ENCODE assay signal across 20 cellular contexts in the genomic region with DNA sequence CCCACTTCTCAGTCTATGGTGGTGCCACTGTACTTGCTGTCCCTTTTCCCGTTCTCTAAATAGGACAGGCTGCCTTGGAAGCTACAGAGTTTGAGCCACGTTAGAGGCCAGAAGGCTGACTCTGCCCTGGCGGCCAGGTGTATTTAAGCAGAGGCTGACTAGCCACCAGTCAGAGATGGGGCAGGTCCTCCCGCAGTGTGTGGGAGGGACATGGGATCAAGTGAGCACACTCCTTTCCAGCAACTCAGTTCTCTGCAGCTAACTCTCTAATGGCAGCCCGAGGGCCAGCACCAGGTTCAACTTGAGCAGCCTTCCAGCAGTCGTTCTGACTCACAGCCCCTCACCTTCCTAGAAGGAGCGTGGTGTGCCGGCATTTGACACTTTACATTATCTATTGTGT.
"Had no signal": no experiment of that assay in that cellular context is flagged by ENCODE, and none has a peak within 500 bp of the region (broad histone marks: within the 10 kb centered on the region; RNA-seq: fewer than 3 reads in every experiment).

No MANE protein-coding gene starts in this region.

- H3K27me3 ChIP-seq: SJSA1 had no signal

- H3K36me3 ChIP-seq: SJSA1 had no signal

- H3K9ac ChIP-seq: KMS-11 had no signal

- H3K4me2 ChIP-seq: KMS-11 had no signal

- H3K27ac ChIP-seq: KMS-11, SJSA1, SK-N-MC had no signal

- DNase-seq: MV-4-11, NCI-H1048, NCI-H1105, NCI-H1417, NCI-H1436 treated with DMSO at 0.1 percent for 48 hours, NCI-H1694, NCI-H187 treated with DMSO at 0.1 percent for 48 hours, NCI-H2029 treated with DMSO at 0.1 percent for 48 hours, NCI-H2171 treated with DMSO at 0.1 percent for 48 hours, NCI-H345, NCI-H446 treated with DMSO at 0.1 percent for 48 hours, NCI-H524 treated with DMSO at 0.1 percent for 48 hours, NCI-H69, NCI-H774, Right ventricle myocardium superior, RPMI8226, SIG-M5 had no signal

- H3K4me3 ChIP-seq: SJSA1, SK-N-MC had no signal

- H3K4me1 ChIP-seq: SJSA1 had no signal
